8 cellular contexts compared by ENCODE assay signal in the genomic region with DNA sequence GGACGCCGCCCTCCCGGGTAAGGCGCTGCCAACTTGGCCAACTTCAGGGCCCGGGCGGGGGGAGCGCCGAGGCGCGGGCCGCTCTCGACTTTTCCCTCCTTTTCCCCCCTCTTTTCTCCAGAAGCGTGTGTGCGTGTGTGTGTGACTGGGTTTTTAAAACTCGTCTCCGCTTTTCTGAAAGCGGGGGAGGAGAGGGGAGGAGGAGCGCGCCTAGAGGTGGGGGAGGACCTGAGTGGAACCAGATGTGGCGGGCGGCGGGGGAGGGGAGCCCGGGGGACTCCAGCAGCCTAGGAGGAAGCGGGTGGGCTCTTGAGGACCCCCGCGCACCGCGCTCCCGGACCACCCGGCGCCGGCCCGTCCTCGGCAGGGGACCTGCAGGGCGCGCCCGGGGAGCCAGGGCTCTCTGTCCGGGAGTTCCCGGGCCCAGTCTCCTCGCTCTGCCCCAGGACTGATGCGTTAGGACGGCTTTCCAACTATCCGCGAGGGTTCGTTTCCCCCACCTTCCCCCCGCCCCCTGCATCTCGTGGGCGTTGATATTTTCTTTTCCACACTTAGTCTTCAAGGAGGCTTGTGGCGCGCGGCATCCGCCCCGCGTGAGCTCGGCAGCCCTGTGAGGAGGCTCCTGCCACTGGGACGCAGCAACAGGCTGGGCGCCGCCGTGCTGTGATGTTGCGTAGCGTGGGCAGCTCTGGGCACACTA. TPM values are rescaled to one million over a fixed set of nuclear protein-coding genes. Genes with fewer than 3 reads are reported as not detected.
DNase-seq lines count a peak whose midpoint lies in the region; ATAC-seq, FAIRE-seq and TF ChIP-seq lines count a peak whose summit lies in the region.

No MANE protein-coding gene starts in this region.

- H3K36me3 ChIP-seq in RWPE2 (ENCODE audit: low read depth) = no peaks in the 10 kb centered on the region
- peaks cover 2% of the 10 kb centered on the region for H3K36me3 ChIP-seq in bronchial epithelial cell (ENCODE audit: control insufficient read depth, insufficient read depth, low read length)
- H3K36me3 ChIP-seq in left lung = no peaks in the 10 kb centered on the region

- FAIRE-seq in bronchial epithelial cell (lab: Jason Lieb, UNC) = no peak

- peak; percentile 43 to 64 for DNase-seq in activated CD4-positive, alpha-beta T cell treated with anti-CD3 and anti-CD28 coated beads for 4 hours
- DNase-seq in activated CD4-positive, alpha-beta T cell treated with anti-CD3 and anti-CD28 coated beads for 1 hour = no peak
- DNase-seq in RWPE2 (ENCODE audit: low spot score) = no peak
- no peak for DNase-seq in bronchial epithelial cell (ENCODE audit: low read depth)
- DNase-seq in left lung = peak in 1 of 2 donors; percentile 57
- DNase-seq in stimulated activated CD4-positive, alpha-beta T cell treated with anti-CD3 and anti-CD28 coated beads, Interleukin-4, amount 100 ng/mL, for 4 hours = peak; percentile 56 to 72
- DNase-seq in GOT3 (lab: John Stamatoyannopoulos, UW) = no peak
- no peak for DNase-seq in LoVo (ENCODE audit: low spot score)

- ATAC-seq in RWPE2 (ENCODE audit: low read depth) = peak; percentile 40
- ATAC-seq in left lung = peak; percentile 41

- H3K9me3 ChIP-seq in RWPE2 (ENCODE audit: severe bottlenecking) = no peaks in the 10 kb centered on the region
- no peaks in the 10 kb centered on the region for H3K9me3 ChIP-seq in left lung

- H3K27me3 ChIP-seq in RWPE2 (ENCODE audit: insufficient read depth, poor library complexity, severe bottlenecking) = no peaks in the 10 kb centered on the region
- no peaks in the 10 kb centered on the region for H3K27me3 ChIP-seq in bronchial epithelial cell (ENCODE audit: control insufficient read depth, insufficient read depth, low read length)
- peaks cover 0 to 51% of the 10 kb centered on the region in 2 donors for H3K27me3 ChIP-seq in left lung

- H3K27ac ChIP-seq in RWPE2 (ENCODE audit: poor library complexity, severe bottlenecking) (peak overlapping the region; percentile 45), left lung (peak overlapping the region; percentile 72 to 86)

- intact Hi-C loops in left lung (cut with DNase I) = no loop called here

- H3K4me3 ChIP-seq in RWPE2 (ENCODE audit: severe bottlenecking) = peak overlapping the region; percentile 64
- H3K4me3 ChIP-seq in bronchial epithelial cell (ENCODE audit: low read depth, low read length) = peak overlapping the region; percentile 64
- peak overlapping the region; percentile 49 to 70 for H3K4me3 ChIP-seq in left lung

- H3K4me1 ChIP-seq in RWPE2 (ENCODE audit: insufficient read depth, poor library complexity, severe bottlenecking) (no peaks in the 10 kb centered on the region), left lung (peaks cover 5 to 36% of the 10 kb centered on the region in 2 donors)

- TF ChIP-seq CTCF in RWPE2 (IDR thresholded peaks at IDR 0.05; ENCODE audit: poor library complexity, severe bottlenecking) (no peak), bronchial epithelial cell (IDR thresholded peaks at IDR 0.05; ENCODE audit: insufficient read depth, low read length, severe bottlenecking) (no peak), left lung (IDR thresholded peaks at IDR 0.05) (no peak)

RNA-seq across cellular contexts. Expression of a gene that starts 0.6 kb away (rescaled TPM):
- total RNA-seq in bronchial epithelial cell (9.2 and 19.6 TPM in 2 replicates), left lung (100 to 1,000 TPM in 1 of 2 donors, 10 to 100 TPM in 1; 93.3 to 151 TPM)

Comparison
In these comparisons a context has a peak if more than half of its experiments do, and no peak if none do; other contexts are left out.
1. DNase-seq: peak in activated CD4-positive, alpha-beta T cell treated with anti-CD3 and anti-CD28 coated beads for 4 hours (2 of 2) and stimulated activated CD4-positive, alpha-beta T cell treated with anti-CD3 and anti-CD28 coated beads, Interleukin-4, amount 100 ng/mL, for 4 hours (2 of 2); none in activated CD4-positive, alpha-beta T cell treated with anti-CD3 and anti-CD28 coated beads for 1 hour (single experiment), RWPE2 (single experiment), bronchial epithelial cell (single experiment), GOT3 (single experiment) and LoVo (single experiment).
2. Peak in every context shown above with its lines, with median percentiles within 50 percentile points of each other: H3K4me3 ChIP-seq.